Comparison of ENCODE assay signal across 8 cellular contexts in the genomic region with DNA sequence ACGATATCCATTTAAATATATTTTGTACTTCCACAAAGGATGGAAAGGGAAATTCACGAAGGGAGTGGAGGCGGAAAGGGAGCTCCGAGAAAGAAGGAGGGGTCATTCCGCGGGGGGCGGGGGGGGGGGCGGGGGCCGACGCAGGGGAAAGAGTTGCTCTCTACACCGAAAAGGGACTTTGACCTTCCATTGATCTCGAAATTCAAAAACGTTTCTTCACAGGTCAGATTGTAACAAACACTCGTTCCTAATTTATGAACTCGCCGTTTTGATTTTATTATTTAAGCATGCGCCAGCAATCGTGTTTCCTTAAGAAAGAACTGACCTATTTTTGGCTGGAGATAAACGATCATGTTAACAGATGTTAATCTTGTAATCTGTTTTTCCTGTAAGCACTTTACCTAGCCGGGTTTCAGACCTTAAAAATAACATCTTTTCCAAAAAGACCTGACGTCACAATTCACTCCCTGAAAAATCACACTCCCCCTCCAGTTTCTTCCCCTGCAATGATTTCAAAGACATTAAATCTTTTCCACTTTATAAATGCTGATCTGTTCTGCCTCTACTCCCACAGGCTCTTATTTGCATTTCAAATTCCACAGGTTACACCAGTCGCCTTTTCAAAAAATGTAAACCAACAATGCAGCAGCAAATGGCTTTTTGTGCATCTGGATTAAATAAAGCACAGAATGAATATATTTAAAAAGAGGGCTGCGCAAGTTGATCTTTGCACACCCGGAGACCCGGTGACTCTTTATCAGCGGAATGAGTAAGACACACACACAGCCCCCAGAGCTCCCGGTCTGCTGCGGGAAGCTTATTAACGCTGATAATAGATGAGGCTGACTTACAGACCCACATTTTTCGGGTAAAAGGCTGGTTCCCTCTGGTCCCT. TPM values are rescaled to one million over a fixed set of nuclear protein-coding genes. Genes with fewer than 3 reads are reported as not detected.
DNase-seq lines count a peak whose midpoint lies in the region; ATAC-seq and TF ChIP-seq lines count a peak whose summit lies in the region.

No MANE protein-coding gene starts in this region.

- TF ChIP-seq POLR2A in testis (IDR thresholded peaks at IDR 0.05): no peak

- H3K4me3 ChIP-seq in lower lobe of right lung (peak overlapping the region; percentile 85), testis (peak overlapping the region; percentile 78 to 92)

- H3K27me3 ChIP-seq in lower lobe of right lung (ENCODE audit: low read depth) (no peaks in the 10 kb centered on the region), testis (no peaks in the 10 kb centered on the region)

- H3K27ac ChIP-seq in lower lobe of right lung (peak overlapping the region; percentile 66), testis (peak overlapping the region; percentile 91 to 98)

- H3K4me3 Mint-ChIP-seq in dendritic cell treated with granulocyte-macrophage colony-stimulating factor and Interleukin-4, amounts not matched to agents 40 ng/mL and 50 ng/mL, for 4 days: peak overlapping the region; percentile 93

- peaks cover 53% of the 10 kb centered on the region for H3K36me3 Mint-ChIP-seq in dendritic cell treated with granulocyte-macrophage colony-stimulating factor and Interleukin-4, amounts not matched to agents 40 ng/mL and 50 ng/mL, for 4 days (ENCODE audit: low read depth)

- H3K9me3 Mint-ChIP-seq in dendritic cell treated with granulocyte-macrophage colony-stimulating factor and Interleukin-4, amounts not matched to agents 40 ng/mL and 50 ng/mL, for 4 days: no peaks in the 10 kb centered on the region

- H3K4me1 ChIP-seq in lower lobe of right lung (peaks cover 29% of the 10 kb centered on the region), testis (peaks cover 13% of the 10 kb centered on the region)

- H3K4me1 Mint-ChIP-seq in dendritic cell treated with granulocyte-macrophage colony-stimulating factor and Interleukin-4, amounts not matched to agents 40 ng/mL and 50 ng/mL, for 4 days (ENCODE audit: low read depth): peaks cover 59% of the 10 kb centered on the region

- H3K9me3 ChIP-seq in lower lobe of right lung (no peaks in the 10 kb centered on the region), testis (no peaks in the 10 kb centered on the region)

- ATAC-seq in GM21423 (IDR thresholded peaks at IDR 0.05; ENCODE audit: unreplicated experiment) (peak; percentile 7), lower lobe of right lung (peak in 1 of 2 donors; percentile 32), HG03139 (IDR thresholded peaks at IDR 0.05; ENCODE audit: unreplicated experiment) (no peak)

- in situ Hi-C loops in SK-MEL-5 (cut with HindIII; ENCODE audit: low pct_unique_long_range_greater_than_20kb, low sequenced_read_pairs): no loop called here

- DNase-seq in EH (ENCODE audit: low read depth): peak; percentile 68
- DNase-seq in HuH-7.5 (ENCODE audit: low spot score): peak; percentile 66
- DNase-seq in SK-MEL-5 (ENCODE audit: low read depth, low spot score): peak; percentile 21
- DNase-seq in lower lobe of right lung: no peak
- no peak for DNase-seq in testis

- intact Hi-C loops in dendritic cell treated with granulocyte-macrophage colony-stimulating factor and Interleukin-4, amounts not matched to agents 40 ng/mL and 50 ng/mL, for 4 days (cut with micrococcal nuclease): loop anchor here (5.0 to 10.0 kb wide), 2 partner anchors 59 to 621 kb away; no protein-coding TSS in a partner anchor
- intact Hi-C loops in lower lobe of right lung (cut with DNase I) (no loop called here), testis (cut with DNase I; ENCODE audit: low total_unique reads) (no loop called here)

- no peak for TF ChIP-seq CTCF in lower lobe of right lung (IDR thresholded peaks at IDR 0.05)
- no peak for TF ChIP-seq CTCF in testis (IDR thresholded peaks at IDR 0.05)

- WGBS in testis, 2 donors: 0 to 1% methylated on average over 30 of the region's 30 CpGs

- peak overlapping the region; percentile 96 for H3K27ac Mint-ChIP-seq in dendritic cell treated with granulocyte-macrophage colony-stimulating factor and Interleukin-4, amounts not matched to agents 40 ng/mL and 50 ng/mL, for 4 days

- no peaks in the 10 kb centered on the region for H3K27me3 Mint-ChIP-seq in dendritic cell treated with granulocyte-macrophage colony-stimulating factor and Interleukin-4, amounts not matched to agents 40 ng/mL and 50 ng/mL, for 4 days

- H3K36me3 ChIP-seq in lower lobe of right lung (no peaks in the 10 kb centered on the region), testis (ENCODE audit: low read depth, missing control alignments) (no peaks in the 10 kb centered on the region)

RNA-seq across cellular contexts. Expression of gene ZNF516, which starts 1.6 kb away (rescaled TPM):
- total RNA-seq in SK-MEL-5 (2014; rRNA removed; shearing (Covaris generic)): 15.1 and 16.6 TPM in 2 replicates
- 16.4 and 25.7 TPM in 2 replicates for polyA plus RNA-seq in SK-MEL-5 (2015; cell fraction: cytosol; rRNA removed)
- polyA plus RNA-seq in SK-MEL-5 (2015; cell fraction: nucleus; rRNA removed): 32.6 and 47.0 TPM in 2 replicates
- total RNA-seq in lower lobe of right lung (28.8 TPM), testis (100 to 1,000 TPM; 189 to 212 TPM)
- 79.0 TPM for polyA plus RNA-seq in testis (ENCODE audit: insufficient read depth, low read depth, low replicate concordance)

Comparison
In these comparisons a context has a peak if more than half of its experiments do, and no peak if none do; other contexts are left out.
1. DNase-seq: peak in EH (single experiment), HuH-7.5 (single experiment) and SK-MEL-5 (single experiment); none in lower lobe of right lung (single experiment) and testis (single experiment).